Comparison of ENCODE assay signal across 19 cellular contexts in the genomic region with DNA sequence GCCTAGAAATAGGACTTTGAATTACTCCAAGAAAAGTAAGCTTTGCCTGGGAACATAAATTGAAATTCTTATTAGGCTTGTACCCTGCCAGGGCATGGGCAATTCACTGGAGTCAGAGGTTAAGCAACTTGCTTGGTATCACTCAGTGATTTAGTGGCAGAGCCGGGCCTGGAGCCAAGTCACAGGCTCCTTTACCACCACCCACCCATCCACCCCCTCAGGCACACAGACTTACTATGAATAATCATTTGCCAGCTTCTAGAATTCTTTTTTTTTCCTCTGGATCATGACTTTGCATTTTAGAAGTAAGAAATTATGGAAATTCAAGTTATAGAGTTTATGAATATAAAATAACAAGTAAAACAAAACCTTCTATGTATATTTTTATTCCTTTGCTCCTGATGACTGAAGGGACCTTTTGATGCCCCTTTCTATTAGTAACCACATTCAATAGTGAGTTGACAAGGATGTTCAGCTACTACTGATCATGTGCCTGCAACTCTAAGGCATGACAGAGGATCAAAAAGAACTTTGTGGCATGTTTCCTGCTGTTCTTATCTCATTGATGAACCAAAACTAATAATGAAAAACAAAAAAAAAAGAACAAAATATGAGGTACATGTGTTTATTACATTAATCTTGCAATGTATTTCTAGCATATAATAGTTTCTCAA.
DNase-seq lines count a peak whose midpoint lies in the region; ATAC-seq, FAIRE-seq and TF ChIP-seq lines count a peak whose summit lies in the region.
"Had no signal": no experiment of that assay in that cellular context is flagged by ENCODE, and none has a peak within 500 bp of the region (broad histone marks: within the 10 kb centered on the region; RNA-seq: fewer than 3 reads in every experiment).

No MANE protein-coding gene starts in this region.

- H3K79me2 ChIP-seq in HepG2 (ENCODE audit: insufficient read depth, low read length) = no peaks in the 10 kb centered on the region

- ATAC-seq in HepG2 = no peak
- ATAC-seq in activated CD4-positive, CD25-positive, alpha-beta regulatory T cell treated with anti-CD3 and anti-CD28 coated beads, Interleukin-2, amount 50 U/mL, for 24 hours = no peak

- no peak overlapping the region for H3K4me3 Mint-ChIP-seq in Caco-2 (ENCODE audit: unreplicated experiment)
- H3K4me3 Mint-ChIP-seq: activated CD4-positive, alpha-beta memory T cell treated with anti-CD3 and anti-CD28 coated beads, Interleukin-2, amount 10 ng/mL, durations not matched to agents 7 days and 5 days had no signal

- no peaks in the 10 kb centered on the region for H3K9me3 Mint-ChIP-seq in Caco-2 (ENCODE audit: unreplicated experiment)

- H3K36me3 ChIP-seq in liver (ENCODE audit: control insufficient read depth in 4 of 4, insufficient read depth in 3 of 4, low read depth in 1 of 4, low read length in 3 of 4) = no peaks in the 10 kb centered on the region
- H3K36me3 ChIP-seq in HepG2 (replicated peaks in 1 of 2; ENCODE audit: control insufficient read depth in 1 of 2, insufficient read depth in 2 of 2, low read length in 2 of 2) = no peaks in the 10 kb centered on the region
- H3K36me3 ChIP-seq in kidney epithelial cell (ENCODE audit: control insufficient read depth, insufficient read depth, low read length) = no peaks in the 10 kb centered on the region
- H3K36me3 ChIP-seq in Caco-2 (ENCODE audit: control insufficient read depth, insufficient read depth, low read length) = no peaks in the 10 kb centered on the region
- H3K36me3 ChIP-seq: esophagus squamous epithelium, stomach had no signal

- DNase-seq in HepG2 (ENCODE audit: low spot score) = no peak
- DNase-seq in T1000 (lab: John Stamatoyannopoulos, UW) = peak; percentile 51
- peak; percentile 38 for DNase-seq in kidney epithelial cell (ENCODE audit: low read depth)
- no peak for DNase-seq in Caco-2
- DNase-seq in HuH-7 (ENCODE audit: low spot score) = no peak
- no peak for DNase-seq in NCI-H82 treated with DMSO at 0.1 percent for 48 hours (lab: John Stamatoyannopoulos, UW; ENCODE audit: unreplicated experiment)
- DNase-seq: activated CD4-positive, alpha-beta memory T cell treated with anti-CD3 and anti-CD28 coated beads, Interleukin-2, amount 10 ng/mL, durations not matched to agents 7 days and 5 days; AML-193; amniotic stem cell; DMS53; esophagus squamous epithelium; H7; NCI-H1417 treated with DMSO at 0.1 percent for 48 hours; RPMI8226; stomach had no signal

- CTCF ChIA-PET in HepG2 (lab: Yijun Ruan, JAX; ENCODE audit: low intra/inter-chr PET ratio, low total read pairs) = no interaction called here
- CTCF ChIA-PET in Caco-2 (lab: Charles Lee) = no interaction called here

- no peak for FAIRE-seq in HepG2 (lab: Jason Lieb, UNC)

- no peak for TF ChIP-seq POLR2A in HepG2 (IDR thresholded peaks at IDR 0.05; ENCODE audit: insufficient read depth in 1 of 2, low read depth in 2 of 2, low read length in 2 of 2)

- H3K4me1 Mint-ChIP-seq in Caco-2 (ENCODE audit: low read depth, unreplicated experiment) = no peaks in the 10 kb centered on the region
- H3K4me1 Mint-ChIP-seq: activated CD4-positive, alpha-beta memory T cell treated with anti-CD3 and anti-CD28 coated beads, Interleukin-2, amount 10 ng/mL, durations not matched to agents 7 days and 5 days had no signal

- POLR2A ChIA-PET in HepG2 (lab: Yijun Ruan, JAX) (no interaction called here), Caco-2 (lab: Charles Lee) (no interaction called here)

- in situ Hi-C loops in HepG2 (cut with HindIII; ENCODE audit: extremely low pct_ligation_motif_present, low pct_unique_long_range_greater_than_20kb) = no loop called here

- H3K27ac Mint-ChIP-seq in Caco-2 (ENCODE audit: unreplicated experiment) = no peak overlapping the region
- H3K27ac Mint-ChIP-seq: activated CD4-positive, alpha-beta memory T cell treated with anti-CD3 and anti-CD28 coated beads, Interleukin-2, amount 10 ng/mL, durations not matched to agents 7 days and 5 days had no signal

- WGBS in liver = 23% methylated on average over 1 of the region's 1 CpG
- 0% methylated on average over 1 of the region's 1 CpG for WGBS in HepG2 (ENCODE audit: low lambda C conversion rate)

- H3K4me1 ChIP-seq in liver (ENCODE audit: control insufficient read depth in 4 of 4, insufficient read depth in 4 of 4, low read length in 3 of 4) (no peaks in the 10 kb centered on the region), HepG2 (ENCODE audit: insufficient read depth, low read length) (no peaks in the 10 kb centered on the region), Caco-2 (no peaks in the 10 kb centered on the region)
- H3K4me1 ChIP-seq: esophagus squamous epithelium, stomach had no signal

- no peaks in the 10 kb centered on the region for H3K36me3 Mint-ChIP-seq in Caco-2 (ENCODE audit: insufficient read depth, unreplicated experiment)

- BruUV-seq in HepG2 (replicated peaks; lab: Mats Ljungman, UMichigan) = no TSS peak
- no TSS peak for BruUV-seq in Caco-2 (replicated peaks; lab: Mats Ljungman, UMichigan)

- intact Hi-C loops in HepG2 (cut with micrococcal nuclease; ENCODE audit: unreplicated experiment) = no loop called here
- intact Hi-C loops in Caco-2 (cut with micrococcal nuclease; ENCODE audit: unreplicated experiment) = no loop called here

- no peaks in the 10 kb centered on the region for H3K27me3 ChIP-seq in liver (ENCODE audit: control insufficient read depth in 4 of 4, insufficient read depth in 4 of 4, low read length in 3 of 4)
- no peaks in the 10 kb centered on the region for H3K27me3 ChIP-seq in HepG2 (ENCODE audit: control insufficient read depth in 1 of 2, insufficient read depth in 2 of 2, low read length in 2 of 2)
- no peaks in the 10 kb centered on the region for H3K27me3 ChIP-seq in kidney epithelial cell (ENCODE audit: control insufficient read depth, insufficient read depth, low read length)
- no peaks in the 10 kb centered on the region for H3K27me3 ChIP-seq in Caco-2 (replicated peaks; ENCODE audit: control insufficient read depth, insufficient read depth, low read length)
- H3K27me3 ChIP-seq: esophagus squamous epithelium, stomach had no signal

- H3K27ac ChIP-seq in liver (ENCODE audit: low read depth in 1 of 2, low read length in 2 of 2) (no peak overlapping the region), HepG2 (ENCODE audit: extremely low read length, insufficient read depth, low read length) (no peak overlapping the region)
- H3K27ac ChIP-seq: coronary artery, esophagus squamous epithelium, skin epidermis, stomach had no signal

- H2AFZ ChIP-seq in HepG2 (ENCODE audit: low read length) = no peak overlapping the region

- no peak overlapping the region for H3K9ac ChIP-seq in liver (ENCODE audit: low read depth in 1 of 2, low read length in 2 of 2)
- H3K9ac ChIP-seq in HepG2 (ENCODE audit: insufficient read depth, low read depth, low read length) = no peak overlapping the region

- H3K4me2 ChIP-seq in HepG2 (ENCODE audit: low read depth, low read length) = no peak overlapping the region

- H3K9me3 ChIP-seq in liver (ENCODE audit: control insufficient read depth in 4 of 4, low read length in 3 of 4) = no peaks in the 10 kb centered on the region
- peaks cover 82% of the 10 kb centered on the region for H3K9me3 ChIP-seq in HepG2 (ENCODE audit: low read length)
- H3K9me3 ChIP-seq in Caco-2 = no peaks in the 10 kb centered on the region
- H3K9me3 ChIP-seq: esophagus squamous epithelium, stomach had no signal

- H3K4me3 ChIP-seq in liver (ENCODE audit: low read depth in 1 of 3, low read length in 3 of 3) = no peak overlapping the region
- no peak overlapping the region for H3K4me3 ChIP-seq in HepG2 (replicated peaks in 1 of 3; ENCODE audit: insufficient read depth in 1 of 3, low read depth in 2 of 3, low read length in 3 of 3)
- H3K4me3 ChIP-seq in kidney epithelial cell (ENCODE audit: low read depth, low read length) = no peak overlapping the region
- no peak overlapping the region for H3K4me3 ChIP-seq in Caco-2 (ENCODE audit: low read depth, low read length)
- H3K4me3 ChIP-seq: coronary artery, esophagus squamous epithelium, skin epidermis, stomach had no signal

- H4K20me1 ChIP-seq in HepG2 (ENCODE audit: insufficient read depth, low read length) = no peaks in the 10 kb centered on the region

- TF ChIP-seq EP300 in HepG2 (IDR thresholded peaks at IDR 0.05; ENCODE audit: low read depth in 2 of 2, low read length in 2 of 2) = no peak
- TF ChIP-seq EP300 in HepG2 (CRISPR knock-in tag; IDR thresholded peaks at IDR 0.05; ENCODE audit: borderline replicate concordance) = no peak

- peaks cover 3% of the 10 kb centered on the region for H3K27me3 Mint-ChIP-seq in Caco-2 (ENCODE audit: insufficient read depth, unreplicated experiment)
- H3K27me3 Mint-ChIP-seq: activated CD4-positive, alpha-beta memory T cell treated with anti-CD3 and anti-CD28 coated beads, Interleukin-2, amount 10 ng/mL, durations not matched to agents 7 days and 5 days had no signal

- no peak for TF ChIP-seq CTCF in liver (IDR thresholded peaks at IDR 0.05; ENCODE audit: low read depth, low read length, missing input control)
- TF ChIP-seq CTCF in HepG2 (CRISPR knock-in tag; IDR thresholded peaks at IDR 0.05) = no peak
- TF ChIP-seq CTCF in kidney epithelial cell (IDR thresholded peaks at IDR 0.05; ENCODE audit: insufficient read depth, low read length, poor library complexity, severe bottlenecking) = no peak
- no peak for TF ChIP-seq CTCF in Caco-2 (IDR thresholded peaks at IDR 0.05; ENCODE audit: insufficient read depth in 1 of 2, low read depth in 1 of 2, low read length in 1 of 2, severe bottlenecking in 1 of 2, unreplicated experiment in 1 of 2)

- TF ChIP-seq RAD21 in liver (IDR thresholded peaks at IDR 0.05) (no peak), HepG2 (CRISPR knock-in tag; IDR thresholded peaks at IDR 0.05) (no peak)

TF ChIP-seq in liver, 16 proteins besides CTCF, POLR2A, EP300 and RAD21 (continues in another document):
- peak in 1 of 2 donors; percentile 42 for TF ChIP-seq HNF4A (conservative IDR thresholded peaks at IDR 0.05)

TF ChIP-seq in HepG2, 621 proteins besides CTCF, POLR2A, EP300 and RAD21:
- TF ChIP-seq ZNF383 (CRISPR knock-in tag; IDR thresholded peaks at IDR 0.05; ENCODE audit: borderline replicate concordance) (no peak), FOXC1 (CRISPR knock-in tag; IDR thresholded peaks at IDR 0.05; ENCODE audit: borderline replicate concordance) (no peak), ZNF570 (CRISPR knock-in tag; IDR thresholded peaks at IDR 0.05; ENCODE audit: borderline replicate concordance) (no peak), PPARG (CRISPR knock-in tag; conservative IDR thresholded peaks at IDR 0.05) (no peak), ZNF354B (CRISPR knock-in tag; IDR thresholded peaks at IDR 0.05) (no peak)
- TF ChIP-seq, protein P1, sequence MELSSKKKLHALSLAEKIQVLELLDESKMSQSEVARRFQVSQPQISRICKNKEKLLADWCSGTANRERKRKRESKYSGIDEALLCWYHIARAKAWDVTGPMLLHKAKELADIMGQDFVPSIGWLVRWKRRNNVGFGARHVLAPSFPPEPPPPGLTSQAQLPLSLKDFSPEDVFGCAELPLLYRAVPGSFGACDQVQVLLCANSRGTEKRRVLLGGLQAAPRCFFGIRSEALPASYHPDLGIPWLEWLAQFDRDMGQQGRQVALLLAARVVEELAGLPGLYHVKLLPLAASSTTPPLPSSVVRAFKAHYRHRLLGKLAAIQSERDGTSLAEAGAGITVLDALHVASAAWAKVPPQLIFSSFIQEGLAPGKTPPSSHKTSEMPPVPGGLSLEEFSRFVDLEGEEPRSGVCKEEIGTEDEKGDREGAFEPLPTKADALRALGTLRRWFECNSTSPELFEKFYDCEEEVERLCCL (CRISPR knock-in tag; IDR thresholded peaks at IDR 0.05; ENCODE audit: borderline replicate concordance) = no peak
TF ChIP-seq in HepG2: peak in this region for 0.

Comparison
In these comparisons a context has a peak if more than half of its experiments do, and no peak if none do; other contexts are left out.
1. DNase-seq: peak in T1000 (single experiment) and kidney epithelial cell (single experiment); none in HepG2 (single experiment), Caco-2 (0 of 2), HuH-7 (single experiment) and NCI-H82 treated with DMSO at 0.1 percent for 48 hours (single experiment).